ENCODE assay signal across 8 cellular contexts in genomic region chr6:29752451-29753308, GRCh38. TPM values are rescaled to one million over a fixed set of nuclear protein-coding genes. Genes with fewer than 3 reads are reported as not detected.
DNase-seq lines count a peak whose midpoint lies in the region; ATAC-seq and TF ChIP-seq lines count a peak whose summit lies in the region.

No MANE protein-coding gene starts in this region.

- peak overlapping the region; percentile 69 for H3K27ac ChIP-seq in ACC112 (ENCODE audit: low read depth, low read length)
- H3K27ac ChIP-seq in coronary artery = peak overlapping the region; percentile 86 to 96

- H3K79me2 ChIP-seq in ACC112 (ENCODE audit: control insufficient read depth, insufficient read depth, low read length, unreplicated experiment) = peaks cover 3% of the 10 kb centered on the region

- no peaks in the 10 kb centered on the region for H3K36me3 ChIP-seq in ACC112 (ENCODE audit: insufficient read depth, low read length)

- peak; percentile 82 for TF ChIP-seq CTCF in coronary artery (IDR thresholded peaks at IDR 0.05)

- H3K4me1 ChIP-seq in ACC112 (ENCODE audit: control insufficient read depth, insufficient read depth, low read length, unreplicated experiment) = peaks cover 6% of the 10 kb centered on the region

- H3K4me3 ChIP-seq in ACC112 (ENCODE audit: low read depth, low read length) (peak overlapping the region; percentile 85), coronary artery (peak overlapping the region; percentile 77)

- H3K27me3 ChIP-seq in ACC112 (ENCODE audit: insufficient read depth, low read length) = peaks cover 3% of the 10 kb centered on the region; the same call in 1 of the 2 replicates

- ATAC-seq in GM18520 (IDR thresholded peaks at IDR 0.05; ENCODE audit: unreplicated experiment) (peak; percentile 80), HG03066 (IDR thresholded peaks at IDR 0.05; ENCODE audit: low read depth, unreplicated experiment) (peak; percentile 72), left colon (peak; percentile 78)

- intact Hi-C loops in left colon (cut with DNase I, micrococcal nuclease) = no loop called here

- H2AFZ ChIP-seq in ACC112 (ENCODE audit: low read length, unreplicated experiment) = peak overlapping the region; percentile 81

- DNase-seq in NCI-H345 (lab: John Stamatoyannopoulos, UW) (peak; percentile 80), coronary artery (ENCODE audit: low spot score) (peak; percentile 94), left colon (peak; percentile 86 to 91)
- peak; percentile 89 for DNase-seq in activated CD4-positive, alpha-beta T cell treated with anti-CD3 and anti-CD28 coated beads for 48 hours
- peak; percentile 77 to 78 for DNase-seq in stimulated activated CD4-positive, alpha-beta T cell treated with anti-CD3 and anti-CD28 coated beads, Interleukin-1b, Interleukin-23, amount 100 ng/mL, for 4 hours (ENCODE audit: low read depth in 2 of 2)

RNA-seq across cellular contexts. Expression of gene HLA-F, which starts 29.4 kb away (rescaled TPM):
- total RNA-seq in left colon = 100 to 1,000 TPM; 184 to 188 TPM

Comparison
In these comparisons a context has a peak if more than half of its experiments do, and no peak if none do; other contexts are left out.
1. Peak in every context shown above with its lines: DNase-seq, ATAC-seq, H3K4me3 ChIP-seq and H3K27ac ChIP-seq.